18 cellular contexts compared by ENCODE assay signal in genomic region chr5:134374234-134374633, GRCh38. TPM values are rescaled to one million over a fixed set of nuclear protein-coding genes. Genes with fewer than 3 reads are reported as not detected.
DNase-seq lines count a peak whose midpoint lies in the region; ATAC-seq and TF ChIP-seq lines count a peak whose summit lies in the region.
"Had no signal": no experiment of that assay in that cellular context is flagged by ENCODE, and none has a peak within 500 bp of the region (broad histone marks: within the 10 kb centered on the region; RNA-seq: fewer than 3 reads in every experiment).

No MANE protein-coding gene starts in this region.

- peaks cover 3% of the 10 kb centered on the region for H3K9me3 Mint-ChIP-seq in activated naive CD8-positive, alpha-beta T cell treated with anti-CD3 and anti-CD28 coated beads, Interleukin-2, amount 50 U/mL, for 24 hours

- H3K27ac ChIP-seq in left ventricle myocardium inferior (replicated peaks) (no peak overlapping the region), right atrium auricular region (no peak overlapping the region), SU-DHL-6 (ENCODE audit: low read depth, low read length) (no peak overlapping the region), foreskin keratinocyte (no peak overlapping the region), thyroid gland (no peak overlapping the region), testis (no peak overlapping the region)
- H3K27ac ChIP-seq: HL-60, parathyroid adenoma, Peyer's patch had no signal

- H3K4me3 Mint-ChIP-seq in activated naive CD8-positive, alpha-beta T cell treated with anti-CD3 and anti-CD28 coated beads, Interleukin-2, amount 50 U/mL, for 24 hours, result no peak overlapping the region

- TF ChIP-seq CTCF in left ventricle myocardium inferior (IDR thresholded peaks at IDR 0.05; ENCODE audit: borderline replicate concordance) (no peak), right atrium auricular region (IDR thresholded peaks at IDR 0.05) (no peak), SU-DHL-6 (IDR thresholded peaks at IDR 0.05; ENCODE audit: insufficient read depth, low read length, poor library complexity, severe bottlenecking) (no peak), foreskin keratinocyte (conservative IDR thresholded peaks at IDR 0.05) (peak; percentile 40), thyroid gland (IDR thresholded peaks at IDR 0.05) (peak in 3 of 6 experiments; percentile 16 to 26 (median 26)), testis (IDR thresholded peaks at IDR 0.05) (no peak)

- peak overlapping the region; percentile 11 for H3K4me2 ChIP-seq in SU-DHL-6 (ENCODE audit: low read depth, low read length, poor library complexity, severe bottlenecking)

- no peaks in the 10 kb centered on the region for H3K27me3 ChIP-seq in left ventricle myocardium inferior (ENCODE audit: low read depth)
- no peaks in the 10 kb centered on the region for H3K27me3 ChIP-seq in right atrium auricular region
- H3K27me3 ChIP-seq in SU-DHL-6 (ENCODE audit: low read length), result no peaks in the 10 kb centered on the region
- no peaks in the 10 kb centered on the region for H3K27me3 ChIP-seq in foreskin keratinocyte
- no peaks in the 10 kb centered on the region for H3K27me3 ChIP-seq in thyroid gland
- H3K27me3 ChIP-seq in testis, result no peaks in the 10 kb centered on the region
- H3K27me3 ChIP-seq: BE2C, Peyer's patch had no signal

- peaks cover 37% of the 10 kb centered on the region for H3K36me3 ChIP-seq in left ventricle myocardium inferior
- peaks cover 13% of the 10 kb centered on the region for H3K36me3 ChIP-seq in right atrium auricular region
- peaks cover 3% of the 10 kb centered on the region; the same call in 1 of the 2 replicates for H3K36me3 ChIP-seq in SU-DHL-6 (ENCODE audit: low read length)
- H3K36me3 ChIP-seq in thyroid gland, result peaks cover 5 to 17% of the 10 kb centered on the region in 2 donors
- no peaks in the 10 kb centered on the region for H3K36me3 ChIP-seq in testis (ENCODE audit: low read depth, missing control alignments)

- 80 to 86% methylated on average over 3 of the region's 3 CpGs for WGBS in thyroid gland, 2 donors
- WGBS in testis, 2 donors, result 57 to 60% methylated on average over 3 of the region's 3 CpGs

- H3K9me3 ChIP-seq in left ventricle myocardium inferior (replicated peaks) (no peaks in the 10 kb centered on the region), right atrium auricular region (no peaks in the 10 kb centered on the region), SU-DHL-6 (ENCODE audit: insufficient read depth, low read length) (no peaks in the 10 kb centered on the region), thyroid gland (no peaks in the 10 kb centered on the region), testis (no peaks in the 10 kb centered on the region)
- H3K9me3 ChIP-seq: BE2C, Peyer's patch had no signal

- DNase-seq in left ventricle myocardium inferior, result no peak
- no peak for DNase-seq in right atrium auricular region (ENCODE audit: low spot score)
- no peak for DNase-seq in foreskin keratinocyte
- DNase-seq in thyroid gland, result peak; percentile 15 to 30
- DNase-seq in hepatic stellate cell (ENCODE audit: low spot score), result no peak
- DNase-seq in testis, result no peak
- DNase-seq in activated naive CD8-positive, alpha-beta T cell treated with anti-CD3 and anti-CD28 coated beads, Interleukin-2, amount 50 U/mL, for 24 hours, result no peak
- DNase-seq: activated CD8-positive, alpha-beta memory T cell treated with anti-CD3 and anti-CD28 coated beads, Interleukin-2, amount 50 U/mL, for 4 hours; BE2C; hippocampal formation; Peyer's patch; stimulated activated CD4-positive, alpha-beta T cell treated with anti-CD3 and anti-CD28 coated beads, Interleukin-2, amount 100 ng/mL, for 24 hours; stimulated activated naive CD8-positive, alpha-beta T cell treated with anti-CD3 and anti-CD28 coated beads, Interleukin-15, Interleukin-2, amounts not matched to agents 100 U/mL and 50 U/mL, for 24 hours; T-helper 9 cell had no signal

- H3K4me1 Mint-ChIP-seq in activated naive CD8-positive, alpha-beta T cell treated with anti-CD3 and anti-CD28 coated beads, Interleukin-2, amount 50 U/mL, for 24 hours, result peaks cover 47% of the 10 kb centered on the region

- H3F3A ChIP-seq in SU-DHL-6 (ENCODE audit: insufficient read depth), result no peaks in the 10 kb centered on the region; the same call in 1 of the 2 replicates

- H3K9ac ChIP-seq in SU-DHL-6 (ENCODE audit: low read length), result no peak overlapping the region
- H3K9ac ChIP-seq: parathyroid adenoma had no signal

- no peak for ATAC-seq in foreskin keratinocyte
- ATAC-seq in activated naive CD8-positive, alpha-beta T cell treated with anti-CD3 and anti-CD28 coated beads, Interleukin-2, amount 50 U/mL, for 24 hours, result no peak
- ATAC-seq: stimulated activated naive CD8-positive, alpha-beta T cell treated with anti-CD3 and anti-CD28 coated beads, Interleukin-15, Interleukin-2, amounts not matched to agents 100 U/mL and 50 U/mL, for 24 hours had no signal

- H3K4me1 ChIP-seq in left ventricle myocardium inferior (peaks cover 86% of the 10 kb centered on the region), right atrium auricular region (peaks cover 0 to 37% of the 10 kb centered on the region in 2 donors), foreskin keratinocyte (peaks cover 9% of the 10 kb centered on the region), thyroid gland (peaks cover 9 to 10% of the 10 kb centered on the region in 2 donors), testis (peaks cover 25% of the 10 kb centered on the region)
- H3K4me1 ChIP-seq: BE2C had no signal

- intact Hi-C loops in left ventricle myocardium inferior (cut with micrococcal nuclease), result no loop called here
- intact Hi-C loops in thyroid gland (cut with DNase I), result loop anchor here (10.0 kb wide), 1 partner anchor 201 kb away; no protein-coding TSS in a partner anchor
- intact Hi-C loops in testis (cut with DNase I; ENCODE audit: low total_unique reads), result no loop called here

- H3K36me3 Mint-ChIP-seq in activated naive CD8-positive, alpha-beta T cell treated with anti-CD3 and anti-CD28 coated beads, Interleukin-2, amount 50 U/mL, for 24 hours (ENCODE audit: low read depth), result peaks cover 16% of the 10 kb centered on the region

- peaks cover 4% of the 10 kb centered on the region for H3K27me3 Mint-ChIP-seq in activated naive CD8-positive, alpha-beta T cell treated with anti-CD3 and anti-CD28 coated beads, Interleukin-2, amount 50 U/mL, for 24 hours

- TF ChIP-seq POLR2A in thyroid gland (IDR thresholded peaks at IDR 0.05) (no peak), testis (IDR thresholded peaks at IDR 0.05) (no peak)

- H3K4me3 ChIP-seq in left ventricle myocardium inferior (peak overlapping the region; percentile 32), right atrium auricular region (no peak overlapping the region), SU-DHL-6 (ENCODE audit: insufficient read depth, low read length, poor library complexity, severe bottlenecking) (no peak overlapping the region), thyroid gland (replicated peaks in 1 of 3) (no peak overlapping the region), testis (no peak overlapping the region)
- H3K4me3 ChIP-seq: lung had no signal

- no peaks in the 10 kb centered on the region for H3K9me2 ChIP-seq in SU-DHL-6 (replicated peaks; ENCODE audit: insufficient read depth, low read length)

- H3K79me2 ChIP-seq in SU-DHL-6 (ENCODE audit: insufficient read depth, low read length), result peaks cover 68% of the 10 kb centered on the region

- H3K27ac Mint-ChIP-seq in activated naive CD8-positive, alpha-beta T cell treated with anti-CD3 and anti-CD28 coated beads, Interleukin-2, amount 50 U/mL, for 24 hours, result no peak overlapping the region

- H2AFZ ChIP-seq in SU-DHL-6 (ENCODE audit: low read depth, low read length, severe bottlenecking), result no peak overlapping the region
- H2AFZ ChIP-seq: parathyroid adenoma had no signal

- peaks cover 4% of the 10 kb centered on the region; the same call in 1 of the 2 replicates for H4K20me1 ChIP-seq in SU-DHL-6 (ENCODE audit: low read depth, low read length)

RNA-seq across cellular contexts. Expression of gene UBE2B, which starts 2.9 kb away (rescaled TPM):
- 246 TPM for total RNA-seq in left ventricle myocardium inferior
- total RNA-seq in right atrium auricular region, result 10 to 100 TPM; 61.2 to 81.9 TPM
- total RNA-seq in foreskin keratinocyte, result 43.1 and 46.3 TPM in 2 replicates
- polyA plus RNA-seq in foreskin keratinocyte, result 70.2 and 72.8 TPM in 2 replicates
- total RNA-seq in thyroid gland, result 10 to 100 TPM; 36.8 to 83.2 (median 41.2) TPM
- 10 to 100 TPM; 70.9 to 87.4 TPM for total RNA-seq in testis
- polyA plus RNA-seq in testis (ENCODE audit: insufficient read depth, low read depth, low replicate concordance), result 95.6 TPM

RNA-seq across cellular contexts. Expression of gene CDKL3, which starts 7.3 kb away (rescaled TPM):
- 5.9 TPM for total RNA-seq in left ventricle myocardium inferior
- 1 to 10 TPM; 4.9 to 5.9 TPM for total RNA-seq in right atrium auricular region
- total RNA-seq in foreskin keratinocyte, result 0.31 and 1.0 TPM in 2 replicates
- 1.3 TPM in 2 replicates for polyA plus RNA-seq in foreskin keratinocyte
- total RNA-seq in thyroid gland, result 1 to 10 TPM in 3 of 4 donors, not detected in 1; 1.3 to 6.6 (median 5.5) TPM
- total RNA-seq in testis, result 10 to 100 TPM in 1 of 2 donors, 1 to 10 TPM in 1; 9.7 to 20.3 TPM
- 23.4 TPM for polyA plus RNA-seq in testis (ENCODE audit: insufficient read depth, low read depth, low replicate concordance)
- total RNA-seq: Peyer's patch had no signal

RNA-seq across cellular contexts. Expression of gene CDKN2AIPNL, which starts 37.4 kb away (rescaled TPM):
- total RNA-seq in left ventricle myocardium inferior (39.6 TPM), right atrium auricular region (10 to 100 TPM; 28.2 to 32.8 TPM), foreskin keratinocyte (28.4 and 37.8 TPM in 2 replicates), thyroid gland (10 to 100 TPM; 27.9 to 42.3 (median 34.8) TPM), testis (10 to 100 TPM; 36.0 to 42.6 TPM)
- polyA plus RNA-seq in foreskin keratinocyte (33.6 and 40.7 TPM in 2 replicates), testis (ENCODE audit: insufficient read depth, low read depth, low replicate concordance) (37.1 TPM)

Comparison
In these comparisons a context has a peak if more than half of its experiments do, and no peak if none do; other contexts are left out.
1. DNase-seq: peak in thyroid gland (2 of 2); none in left ventricle myocardium inferior (single experiment), right atrium auricular region (single experiment), foreskin keratinocyte (0 of 2), hepatic stellate cell (single experiment), testis (single experiment) and activated naive CD8-positive, alpha-beta T cell treated with anti-CD3 and anti-CD28 coated beads, Interleukin-2, amount 50 U/mL, for 24 hours (single experiment).